ENCODE assay signal across 1 cellular context in genomic region chr2:159971365-159972122, GRCh38.
TF ChIP-seq lines count a peak whose summit lies in the region.

No MANE protein-coding gene starts in this region.

TF ChIP-seq in IMR-90, 13 proteins besides CTCF, POLR2A, EP300 and RAD21 (continued from another document):
- TF ChIP-seq ELK1 (IDR thresholded peaks at IDR 0.05; ENCODE audit: borderline replicate concordance, low read depth, low read length) = no peak
